In genomic region chr1:54811066-54811465, GRCh38 we compare ENCODE assay signal across 1 cellular context.
A peak's percentile ranks its signal among the peaks of the same experiment; 100 is the strongest.
TF ChIP-seq lines count a peak whose summit lies in the region.

No MANE protein-coding gene starts in this region.

TF ChIP-seq in HepG2, 621 proteins besides CTCF, POLR2A, EP300 and RAD21:
- TF ChIP-seq ZNF597 (CRISPR knock-in tag; IDR thresholded peaks at IDR 0.05) (no peak), CEBPB (IDR thresholded peaks at IDR 0.05; ENCODE audit: borderline replicate concordance, low read depth, low read length) (0 out of 2 replicates have a peak, but pooled peaks have one; percentile 3), ZNF773 (CRISPR knock-in tag; IDR thresholded peaks at IDR 0.05; ENCODE audit: borderline replicate concordance) (no peak), ZNF83 (CRISPR knock-in tag; IDR thresholded peaks at IDR 0.05; ENCODE audit: borderline replicate concordance) (no peak), MAF1 (CRISPR knock-in tag; IDR thresholded peaks at IDR 0.05; ENCODE audit: borderline replicate concordance) (no peak), JDP2 (CRISPR knock-in tag; IDR thresholded peaks at IDR 0.05; ENCODE audit: borderline replicate concordance) (no peak)
TF ChIP-seq in HepG2: peak in this region for 1.
